In genomic region chr4:42716996-42717395, GRCh38 we compare ENCODE assay signal across 27 cellular contexts.
"Had no signal": no experiment of that assay in that cellular context is flagged by ENCODE, and none has a peak within 500 bp of the region (broad histone marks: within the 10 kb centered on the region; RNA-seq: fewer than 3 reads in every experiment).

No MANE protein-coding gene starts in this region.

- H3K9me3 Mint-ChIP-seq: activated naive CD4-positive, alpha-beta T cell treated with anti-CD3 and anti-CD28 coated beads, Interleukin-2, amount 10 ng/mL, durations not matched to agents 7 days and 5 days; activated T-helper 1 cell treated with anti-CD3 and anti-CD28 coated beads, Interleukin-12 subunit alpha, Interleukin-12 subunit beta, Interleukin-2, Interleukin-4 antibody, amounts not matched to agents 30 ng/mL and 10 ng/mL and 1 ng/mL, durations not matched to agents 14 hours and 24 hours and 36 hours; dendritic cell treated with granulocyte-macrophage colony-stimulating factor and Interleukin-4, amounts not matched to agents 40 ng/mL and 50 ng/mL, for 4 days; mesothelial cell of epicardium had no signal

- DNase-seq: activated CD4-positive, alpha-beta T cell treated with anti-CD3 and anti-CD28 coated beads for 36 hours; activated CD4-positive, CD25-positive, alpha-beta regulatory T cell; activated CD8-positive, alpha-beta memory T cell treated with anti-CD3 and anti-CD28 coated beads, Interleukin-2, amount 50 U/mL, for 4 hours; activated effector memory CD4-positive, alpha-beta T cell treated with anti-CD3 and anti-CD28 coated beads, Interleukin-2, amount 50 U/mL, for 16 hours; activated naive CD4-positive, alpha-beta T cell treated with anti-CD3 and anti-CD28 coated beads, Interleukin-2, amount 10 ng/mL, durations not matched to agents 7 days and 5 days; activated T-cell treated with anti-CD3 and anti-CD28 coated beads, Interleukin-2, amount 50 U/mL, for 1 hour; endodermal cell; foreskin fibroblast; head of caudate nucleus; hippocampal formation; left colon; mammary epithelial cell; naive B cell; posterior cingulate gyrus; right cardiac atrium; stimulated activated CD4-positive, alpha-beta T cell treated with anti-CD3 and anti-CD28 coated beads, Interleukin-15, amount 100 ng/mL, for 24 hours; stimulated activated CD4-positive, alpha-beta T cell treated with anti-CD3 and anti-CD28 coated beads, Interleukin-2, amount 100 ng/mL, for 24 hours; stimulated activated naive CD4-positive, alpha-beta T cell; T-helper 17 cell; tibial artery had no signal

- H3K27ac ChIP-seq: breast epithelium, suprapubic skin, tibial artery had no signal

- H3K4me3 Mint-ChIP-seq: activated CD4-positive, alpha-beta T cell treated with anti-CD3 and anti-CD28 coated beads for 36 hours; activated naive CD4-positive, alpha-beta T cell treated with anti-CD3 and anti-CD28 coated beads, Interleukin-2, amount 10 ng/mL, durations not matched to agents 7 days and 5 days; activated T-helper 1 cell treated with anti-CD3 and anti-CD28 coated beads, Interleukin-12 subunit alpha, Interleukin-12 subunit beta, Interleukin-2, Interleukin-4 antibody, amounts not matched to agents 30 ng/mL and 10 ng/mL and 1 ng/mL, durations not matched to agents 14 hours and 24 hours and 36 hours; central memory CD8-positive, alpha-beta T cell; dendritic cell treated with granulocyte-macrophage colony-stimulating factor and Interleukin-4, amounts not matched to agents 40 ng/mL and 50 ng/mL, for 4 days; endodermal cell; mesothelial cell of epicardium; naive B cell; T-helper 17 cell had no signal

- H3K4me1 Mint-ChIP-seq: activated CD4-positive, alpha-beta T cell treated with anti-CD3 and anti-CD28 coated beads for 36 hours; activated naive CD4-positive, alpha-beta T cell treated with anti-CD3 and anti-CD28 coated beads, Interleukin-2, amount 10 ng/mL, durations not matched to agents 7 days and 5 days; mesothelial cell of epicardium had no signal

- H3K9me3 ChIP-seq: breast epithelium, suprapubic skin, tibial artery had no signal

- ATAC-seq: activated CD4-positive, alpha-beta T cell treated with anti-CD3 and anti-CD28 coated beads for 36 hours; esophagus mucosa; left colon; right cardiac atrium; T-helper 17 cell had no signal

- H3K4me3 ChIP-seq: breast epithelium, suprapubic skin, tibial artery had no signal

- H3K27ac Mint-ChIP-seq: activated CD4-positive, alpha-beta T cell treated with anti-CD3 and anti-CD28 coated beads for 36 hours; activated naive CD4-positive, alpha-beta T cell treated with anti-CD3 and anti-CD28 coated beads, Interleukin-2, amount 10 ng/mL, durations not matched to agents 7 days and 5 days; activated T-helper 1 cell treated with anti-CD3 and anti-CD28 coated beads, Interleukin-12 subunit alpha, Interleukin-12 subunit beta, Interleukin-2, Interleukin-4 antibody, amounts not matched to agents 30 ng/mL and 10 ng/mL and 1 ng/mL, durations not matched to agents 14 hours and 24 hours and 36 hours; dendritic cell treated with granulocyte-macrophage colony-stimulating factor and Interleukin-4, amounts not matched to agents 40 ng/mL and 50 ng/mL, for 4 days; endodermal cell; mesothelial cell of epicardium; naive B cell; T-helper 17 cell had no signal

- H3K36me3 Mint-ChIP-seq: activated naive CD4-positive, alpha-beta T cell treated with anti-CD3 and anti-CD28 coated beads, Interleukin-2, amount 10 ng/mL, durations not matched to agents 7 days and 5 days; mesothelial cell of epicardium; naive B cell had no signal

- H3K27me3 ChIP-seq: breast epithelium, suprapubic skin, tibial artery had no signal

- H3K4me1 ChIP-seq: breast epithelium, suprapubic skin, tibial artery had no signal

- H3K27me3 Mint-ChIP-seq: activated CD4-positive, alpha-beta T cell treated with anti-CD3 and anti-CD28 coated beads for 36 hours; activated naive CD4-positive, alpha-beta T cell treated with anti-CD3 and anti-CD28 coated beads, Interleukin-2, amount 10 ng/mL, durations not matched to agents 7 days and 5 days; central memory CD8-positive, alpha-beta T cell; dendritic cell treated with granulocyte-macrophage colony-stimulating factor and Interleukin-4, amounts not matched to agents 40 ng/mL and 50 ng/mL, for 4 days; naive B cell had no signal

- H3K36me3 ChIP-seq: breast epithelium, suprapubic skin, tibial artery had no signal
